19 cellular contexts compared by ENCODE assay signal in genomic region chr2:40093036-40093673, GRCh38.
A peak's percentile ranks its signal among the peaks of the same experiment; 100 is the strongest.
DNase-seq lines count a peak whose midpoint lies in the region; ATAC-seq, FAIRE-seq and TF ChIP-seq lines count a peak whose summit lies in the region.
"Had no signal": no experiment of that assay in that cellular context is flagged by ENCODE, and none has a peak within 500 bp of the region (broad histone marks: within the 10 kb centered on the region; RNA-seq: fewer than 3 reads in every experiment).

No MANE protein-coding gene starts in this region.

- H3K4me2 ChIP-seq in GM23338 (no peak overlapping the region), astrocyte (ENCODE audit: low read length) (peak overlapping the region; percentile 18), parathyroid adenoma (ENCODE audit: low read length) (peak overlapping the region; percentile 27)

- no peaks in the 10 kb centered on the region for H3K36me3 Mint-ChIP-seq in GM23338 (ENCODE audit: low read depth)
- no peaks in the 10 kb centered on the region for H3K36me3 Mint-ChIP-seq in astrocyte (ENCODE audit: low read depth, unreplicated experiment)
- H3K36me3 Mint-ChIP-seq: activated naive CD4-positive, alpha-beta T cell treated with anti-CD3 and anti-CD28 coated beads, Interleukin-2, amount 50 U/mL, for 24 hours; CD14-positive monocyte had no signal

- no peaks in the 10 kb centered on the region for H3K36me3 ChIP-seq in GM23338 (ENCODE audit: insufficient read depth)
- H3K36me3 ChIP-seq in astrocyte (ENCODE audit: insufficient read depth, low read length) = no peaks in the 10 kb centered on the region
- no peaks in the 10 kb centered on the region for H3K36me3 ChIP-seq in left ventricle myocardium inferior
- no peaks in the 10 kb centered on the region for H3K36me3 ChIP-seq in parathyroid adenoma (ENCODE audit: control insufficient read depth, insufficient read depth, low read length)
- H3K36me3 ChIP-seq: esophagus muscularis mucosa, sigmoid colon had no signal

- H3F3A ChIP-seq in GM23338 (replicated peaks; ENCODE audit: low read depth) = no peaks in the 10 kb centered on the region

- H3K27me3 ChIP-seq in GM23338 (ENCODE audit: insufficient read depth) (no peaks in the 10 kb centered on the region), astrocyte (ENCODE audit: insufficient read depth, low read length) (no peaks in the 10 kb centered on the region), left ventricle myocardium inferior (ENCODE audit: low read depth) (no peaks in the 10 kb centered on the region), parathyroid adenoma (ENCODE audit: control insufficient read depth, insufficient read depth, low read length) (no peaks in the 10 kb centered on the region)
- H3K27me3 ChIP-seq: esophagus muscularis mucosa, sigmoid colon had no signal

- H3K9ac ChIP-seq in astrocyte (ENCODE audit: low read length) (peak overlapping the region; percentile 51), parathyroid adenoma (no peak overlapping the region)

- H3K4me3 ChIP-seq in GM23338 (no peak overlapping the region), astrocyte (ENCODE audit: insufficient read depth, low read depth, low read length) (no peak overlapping the region), left ventricle myocardium inferior (no peak overlapping the region), parathyroid adenoma (ENCODE audit: low read depth, low read length) (no peak overlapping the region)
- H3K4me3 ChIP-seq: sigmoid colon had no signal

- DNase-seq in GM23338 (ENCODE audit: low spot score) = peak; percentile 27
- peak; percentile 63 for DNase-seq in astrocyte (ENCODE audit: low read depth)
- no peak for DNase-seq in left ventricle myocardium inferior
- no peak for DNase-seq in dermis blood vessel endothelial cell
- DNase-seq: activated B cell treated with CpG ODN at 0.5 μM for 24 hours; activated CD8-positive, alpha-beta memory T cell treated with anti-CD3 and anti-CD28 coated beads, Interleukin-2, amount 50 U/mL, for 48 hours; cerebellar nuclear complex; Kasumi-1; NCI-H1930; sigmoid colon had no signal

- no peaks in the 10 kb centered on the region for H3K9me3 ChIP-seq in astrocyte (ENCODE audit: insufficient read depth, low read depth, low read length)
- no peaks in the 10 kb centered on the region for H3K9me3 ChIP-seq in left ventricle myocardium inferior (replicated peaks)
- H3K9me3 ChIP-seq in parathyroid adenoma (ENCODE audit: control insufficient read depth, low read length) = no peaks in the 10 kb centered on the region
- H3K9me3 ChIP-seq: esophagus muscularis mucosa, sigmoid colon had no signal

- H3K4me1 Mint-ChIP-seq in GM23338 = peaks cover 2% of the 10 kb centered on the region; the same call in 2 of the 3 replicates
- H3K4me1 Mint-ChIP-seq in astrocyte (ENCODE audit: low read depth, unreplicated experiment) = peaks cover 39% of the 10 kb centered on the region
- H3K4me1 Mint-ChIP-seq: activated B cell treated with CpG ODN at 0.5 μM for 24 hours; activated naive CD4-positive, alpha-beta T cell treated with anti-CD3 and anti-CD28 coated beads, Interleukin-2, amount 50 U/mL, for 24 hours; CD14-positive monocyte had no signal

- H3K27ac Mint-ChIP-seq in GM23338 (no peak overlapping the region; the same call in 1 of the 2 replicates), astrocyte (ENCODE audit: unreplicated experiment) (peak overlapping the region; percentile 87)
- H3K27ac Mint-ChIP-seq: activated B cell treated with CpG ODN at 0.5 μM for 24 hours; activated naive CD4-positive, alpha-beta T cell treated with anti-CD3 and anti-CD28 coated beads, Interleukin-2, amount 50 U/mL, for 24 hours; CD14-positive monocyte; stimulated activated naive CD8-positive, alpha-beta T cell treated with anti-CD3 and anti-CD28 coated beads, Interleukin-15, Interleukin-2, amounts not matched to agents 100 ng/mL and 50 ng/mL, for 24 hours had no signal

- peak; percentile 73 for FAIRE-seq in astrocyte (lab: Jason Lieb, UNC)
- FAIRE-seq: GM19239 had no signal

- H3K79me2 ChIP-seq in GM23338 (replicated peaks; ENCODE audit: insufficient read depth) = no peaks in the 10 kb centered on the region
- H3K79me2 ChIP-seq in astrocyte (ENCODE audit: insufficient read depth, low read length) = no peaks in the 10 kb centered on the region
- no peaks in the 10 kb centered on the region for H3K79me2 ChIP-seq in parathyroid adenoma

- ATAC-seq in GM23338 (no peak), HG02884 (IDR thresholded peaks at IDR 0.05; ENCODE audit: unreplicated experiment) (no peak), GM18502 (IDR thresholded peaks at IDR 0.05; ENCODE audit: poor library complexity, unreplicated experiment) (no peak), HG02588 (IDR thresholded peaks at IDR 0.05; ENCODE audit: unreplicated experiment) (no peak)

- H3K27ac ChIP-seq in GM23338 (ENCODE audit: low read depth) = no peak overlapping the region
- H3K27ac ChIP-seq in astrocyte (ENCODE audit: low read depth, low read length) = peak overlapping the region; percentile 37
- peak overlapping the region; percentile 54 for H3K27ac ChIP-seq in left ventricle myocardium inferior (replicated peaks)
- no peak overlapping the region for H3K27ac ChIP-seq in parathyroid adenoma
- H3K27ac ChIP-seq: sigmoid colon had no signal

- H4K20me1 ChIP-seq in GM23338 (replicated peaks; ENCODE audit: insufficient read depth) (no peaks in the 10 kb centered on the region), astrocyte (ENCODE audit: insufficient read depth, low read length) (no peaks in the 10 kb centered on the region)

- TF ChIP-seq CTCF in GM23338 (conservative IDR thresholded peaks at IDR 0.05; ENCODE audit: low read depth in 2 of 2) (no peak), astrocyte (IDR thresholded peaks at IDR 0.05; ENCODE audit: insufficient read depth, low read depth, low read length) (no peak), left ventricle myocardium inferior (IDR thresholded peaks at IDR 0.05; ENCODE audit: borderline replicate concordance) (no peak), parathyroid adenoma (IDR thresholded peaks at IDR 0.05) (no peak)

- H3K9me3 Mint-ChIP-seq in GM23338 (no peaks in the 10 kb centered on the region), astrocyte (ENCODE audit: unreplicated experiment) (no peaks in the 10 kb centered on the region)
- H3K9me3 Mint-ChIP-seq: activated B cell treated with CpG ODN at 0.5 μM for 24 hours; activated naive CD4-positive, alpha-beta T cell treated with anti-CD3 and anti-CD28 coated beads, Interleukin-2, amount 50 U/mL, for 24 hours; CD14-positive monocyte had no signal

- H3K4me1 ChIP-seq in GM23338 (ENCODE audit: insufficient read depth) (no peaks in the 10 kb centered on the region), astrocyte (ENCODE audit: insufficient read depth, low read length) (peaks cover 33% of the 10 kb centered on the region), left ventricle myocardium inferior (peaks cover 34% of the 10 kb centered on the region), parathyroid adenoma (peaks cover 4% of the 10 kb centered on the region)

- H3K9me2 ChIP-seq in GM23338 (ENCODE audit: insufficient read depth) = no peaks in the 10 kb centered on the region

- intact Hi-C loops in left ventricle myocardium inferior (cut with micrococcal nuclease) = no loop called here

- peak overlapping the region; percentile 92 for H2AFZ ChIP-seq in GM23338
- H2AFZ ChIP-seq in astrocyte (ENCODE audit: low read depth, low read length) = peak overlapping the region; percentile 36
- H2AFZ ChIP-seq in parathyroid adenoma = no peak overlapping the region

- no peak overlapping the region for H3K4me3 Mint-ChIP-seq in GM23338
- peak overlapping the region; percentile 6 for H3K4me3 Mint-ChIP-seq in astrocyte (ENCODE audit: unreplicated experiment)
- H3K4me3 Mint-ChIP-seq: activated B cell treated with CpG ODN at 0.5 μM for 24 hours; activated naive CD4-positive, alpha-beta T cell treated with anti-CD3 and anti-CD28 coated beads, Interleukin-2, amount 50 U/mL, for 24 hours; CD14-positive monocyte; stimulated activated naive CD8-positive, alpha-beta T cell treated with anti-CD3 and anti-CD28 coated beads, Interleukin-15, Interleukin-2, amounts not matched to agents 100 ng/mL and 50 ng/mL, for 24 hours had no signal

- H3K27me3 Mint-ChIP-seq in GM23338 (ENCODE audit: insufficient read depth, low read depth, poor library complexity) = no peaks in the 10 kb centered on the region
- H3K27me3 Mint-ChIP-seq in astrocyte (ENCODE audit: low read depth, unreplicated experiment) = no peaks in the 10 kb centered on the region
- H3K27me3 Mint-ChIP-seq: activated naive CD4-positive, alpha-beta T cell treated with anti-CD3 and anti-CD28 coated beads, Interleukin-2, amount 50 U/mL, for 24 hours; stimulated activated naive CD8-positive, alpha-beta T cell treated with anti-CD3 and anti-CD28 coated beads, Interleukin-15, Interleukin-2, amounts not matched to agents 100 ng/mL and 50 ng/mL, for 24 hours had no signal

TF ChIP-seq in GM23338, 12 proteins besides CTCF, POLR2A, EP300 and RAD21 (continues in another document):
- TF ChIP-seq NANOG (IDR thresholded peaks at IDR 0.05; ENCODE audit: borderline replicate concordance) (no peak), EZH2phosphoT487 (IDR thresholded peaks at IDR 0.05; ENCODE audit: unreplicated experiment) (no peak), ZNF331 (CRISPR knock-in tag; IDR thresholded peaks at IDR 0.05; ENCODE audit: low read depth) (no peak)

Comparison
In these comparisons a context has a peak if more than half of its experiments do, and no peak if none do; other contexts are left out.
1. DNase-seq: peak in GM23338 (single experiment) and astrocyte (single experiment); none in left ventricle myocardium inferior (single experiment) and dermis blood vessel endothelial cell (single experiment).
2. H3K27ac ChIP-seq: peak in astrocyte (single experiment) and left ventricle myocardium inferior (single experiment); none in GM23338 (single experiment) and parathyroid adenoma (single experiment).